In genomic region chr12:106248849-106249371, GRCh38 we compare ENCODE assay signal across 8 cellular contexts. TPM values are rescaled to one million over a fixed set of nuclear protein-coding genes. Genes with fewer than 3 reads are reported as not detected.
DNase-seq lines count a peak whose midpoint lies in the region; ATAC-seq lines count a peak whose summit lies in the region.

No MANE protein-coding gene starts in this region.

- H3K36me3 ChIP-seq in NT2/D1 (ENCODE audit: insufficient read depth, insufficient read length, low read length) (peaks cover 22% of the 10 kb centered on the region), skeletal muscle tissue (ENCODE audit: control insufficient read depth in 3 of 3, insufficient read depth in 3 of 3, low read length in 3 of 3) (peaks cover 0 to 3% (median 2%) of the 10 kb centered on the region in 3 donors)

- DNase-seq in ELR (ENCODE audit: low read depth) (peak; percentile 81), NT2/D1 (ENCODE audit: low read depth, low spot score) (no peak), right cardiac atrium (peak in 1 of 3 donors; percentile 33), NCI-H2227 treated with DMSO at 0.1 percent for 48 hours (lab: John Stamatoyannopoulos, UW) (no peak)
- no peak for DNase-seq in activated naive CD8-positive, alpha-beta T cell treated with anti-CD3 and anti-CD28 coated beads, Interleukin-2, amount 10 ng/mL, durations not matched to agents 7 days and 5 days

- H3K4me1 Mint-ChIP-seq in activated naive CD8-positive, alpha-beta T cell treated with anti-CD3 and anti-CD28 coated beads, Interleukin-2, amount 10 ng/mL, durations not matched to agents 7 days and 5 days, result peaks cover 8% of the 10 kb centered on the region

- no peak overlapping the region for H3K27ac Mint-ChIP-seq in activated naive CD8-positive, alpha-beta T cell treated with anti-CD3 and anti-CD28 coated beads, Interleukin-2, amount 10 ng/mL, durations not matched to agents 7 days and 5 days

- no peaks in the 10 kb centered on the region for H3K27me3 ChIP-seq in NT2/D1 (ENCODE audit: insufficient read depth, insufficient read length)
- H3K27me3 ChIP-seq in right cardiac atrium (ENCODE audit: control insufficient read depth, insufficient read depth), result no peaks in the 10 kb centered on the region
- H3K27me3 ChIP-seq in skeletal muscle tissue (ENCODE audit: control insufficient read depth in 3 of 3, insufficient read depth in 3 of 3, low read length in 3 of 3), result no peaks in the 10 kb centered on the region

- 17% methylated on average over 12 of the region's 12 CpGs for WGBS in right cardiac atrium

- H3K4me3 ChIP-seq in NT2/D1 (ENCODE audit: insufficient read length, low read depth) (peak overlapping the region; percentile 76), right cardiac atrium (ENCODE audit: low read length) (peak overlapping the region; percentile 90), skeletal muscle tissue (ENCODE audit: low read length in 3 of 3) (peak overlapping the region; percentile 59 to 79 (median 73))

- POLR2A ChIA-PET in activated naive CD8-positive, alpha-beta T cell treated with anti-CD3 and anti-CD28 coated beads, Interleukin-2, amount 10 ng/mL, durations not matched to agents 7 days and 5 days (lab: Charles Lee), result interaction anchor here (1.1 kb wide), 1 partner anchor 52 kb away, joined by 4 read pairs; no protein-coding TSS in a partner anchor

- H3K9me3 Mint-ChIP-seq in activated naive CD8-positive, alpha-beta T cell treated with anti-CD3 and anti-CD28 coated beads, Interleukin-2, amount 10 ng/mL, durations not matched to agents 7 days and 5 days, result no peaks in the 10 kb centered on the region

- peaks cover 11% of the 10 kb centered on the region for H3K4me1 ChIP-seq in NT2/D1 (ENCODE audit: insufficient read depth, insufficient read length)
- H3K4me1 ChIP-seq in right cardiac atrium (ENCODE audit: control insufficient read depth, insufficient read depth, low read length), result peaks cover 6% of the 10 kb centered on the region
- peaks cover 19 to 35% (median 27%) of the 10 kb centered on the region in 3 donors for H3K4me1 ChIP-seq in skeletal muscle tissue (ENCODE audit: control insufficient read depth in 3 of 3, insufficient read depth in 3 of 3, low read length in 3 of 3)

- ATAC-seq in activated naive CD8-positive, alpha-beta T cell treated with anti-CD3 and anti-CD28 coated beads, Interleukin-2, amount 10 ng/mL, durations not matched to agents 7 days and 5 days (ENCODE audit: low read depth), result peak; percentile 6
- ATAC-seq in right cardiac atrium, result peak in 1 of 2 donors; percentile 3
- ATAC-seq in HG03139 (IDR thresholded peaks at IDR 0.05; ENCODE audit: unreplicated experiment), result no peak
- no peak for ATAC-seq in GM18907 (IDR thresholded peaks at IDR 0.05; ENCODE audit: unreplicated experiment)

- intact Hi-C loops in right cardiac atrium (cut with DNase I), result loop anchor here in 2 of 4 donors (5.0 to 10.0 kb wide), 2 partner anchors 53 to 96 kb away; partner anchors contain the start of gene TCP11L2 (in 1 of the 2)

- H3K9ac ChIP-seq in NT2/D1 (ENCODE audit: insufficient read length, low read depth) (peak overlapping the region; percentile 76), skeletal muscle tissue (ENCODE audit: low read depth in 1 of 3, low read length in 3 of 3) (peak overlapping the region; percentile 25 to 81 (median 81))

- no peaks in the 10 kb centered on the region for H3K36me3 Mint-ChIP-seq in activated naive CD8-positive, alpha-beta T cell treated with anti-CD3 and anti-CD28 coated beads, Interleukin-2, amount 10 ng/mL, durations not matched to agents 7 days and 5 days

- peak overlapping the region; percentile 86 for H3K27ac ChIP-seq in right cardiac atrium (ENCODE audit: low read length)
- peak overlapping the region; percentile 88 for H3K27ac ChIP-seq in skeletal muscle tissue (ENCODE audit: low read depth, low read length)

- H3K27me3 Mint-ChIP-seq in activated naive CD8-positive, alpha-beta T cell treated with anti-CD3 and anti-CD28 coated beads, Interleukin-2, amount 10 ng/mL, durations not matched to agents 7 days and 5 days, result peaks cover 5% of the 10 kb centered on the region

- H3K9me3 ChIP-seq in NT2/D1 (ENCODE audit: insufficient read depth, low read length) (no peaks in the 10 kb centered on the region), right cardiac atrium (ENCODE audit: control insufficient read depth, low read length) (no peaks in the 10 kb centered on the region), skeletal muscle tissue (ENCODE audit: control insufficient read depth in 3 of 3, low read length in 3 of 3) (no peaks in the 10 kb centered on the region)

- peak overlapping the region; percentile 53 for H3K4me3 Mint-ChIP-seq in activated naive CD8-positive, alpha-beta T cell treated with anti-CD3 and anti-CD28 coated beads, Interleukin-2, amount 10 ng/mL, durations not matched to agents 7 days and 5 days

RNA-seq across cellular contexts. Expression of gene CKAP4, which starts 1.1 kb away (rescaled TPM):
- total RNA-seq in activated naive CD8-positive, alpha-beta T cell treated with anti-CD3 and anti-CD28 coated beads, Interleukin-2, amount 10 ng/mL, durations not matched to agents 7 days and 5 days, result 1 to 10 TPM; 3.9 TPM
- total RNA-seq in right cardiac atrium (10 to 100 TPM; 35.6 to 53.7 (median 41.3) TPM), skeletal muscle tissue (36.0 TPM)
- polyA plus RNA-seq in right cardiac atrium, result 24.8 TPM

RNA-seq across cellular contexts. Expression of gene TCP11L2, which starts 53.6 kb away (rescaled TPM):
- total RNA-seq in activated naive CD8-positive, alpha-beta T cell treated with anti-CD3 and anti-CD28 coated beads, Interleukin-2, amount 10 ng/mL, durations not matched to agents 7 days and 5 days, result 10 to 100 TPM; 40.9 to 50.8 TPM
- total RNA-seq in right cardiac atrium (10 to 100 TPM; 54.0 to 64.5 (median 61.9) TPM), skeletal muscle tissue (50.6 TPM)
- 14.2 TPM for polyA plus RNA-seq in right cardiac atrium
